Comparison of ENCODE assay signal across 16 cellular contexts in genomic region chr4:74486905-74487304, GRCh38. TPM values are rescaled to one million over a fixed set of nuclear protein-coding genes. Genes with fewer than 3 reads are reported as not detected.
DNase-seq lines count a peak whose midpoint lies in the region; ATAC-seq and TF ChIP-seq lines count a peak whose summit lies in the region.
"Had no signal": no experiment of that assay in that cellular context is flagged by ENCODE, and none has a peak within 500 bp of the region (broad histone marks: within the 10 kb centered on the region; RNA-seq: fewer than 3 reads in every experiment).

No MANE protein-coding gene starts in this region.

- H3K4me2 ChIP-seq in GM23338, result no peak overlapping the region
- H3K4me2 ChIP-seq: BLaER1 treated with 17β-estradiol and CSF1 and Interleukin-3, amounts not matched to agents 10 nM and 100 nM had no signal

- no peak overlapping the region for H3K27ac ChIP-seq in GM23338 (ENCODE audit: low read depth)
- H3K27ac ChIP-seq: BLaER1 treated with 17β-estradiol and CSF1 and Interleukin-3, amounts not matched to agents 10 nM and 100 nM had no signal

- DNase-seq in activated T-cell treated with anti-CD3 and anti-CD28 coated beads, Interleukin-2, amount 50 U/mL, for 72 hours, result no peak
- no peak for DNase-seq in activated T-cell treated with anti-CD3 and anti-CD28 coated beads, Interleukin-2, amount 50 U/mL, for 48 hours
- DNase-seq in GM23338 (ENCODE audit: low spot score), result no peak
- peak; percentile 13 for DNase-seq in epithelial cell of esophagus (ENCODE audit: low read depth)
- no peak for DNase-seq in effector CD8-positive, alpha-beta T cell (lab: John Stamatoyannopoulos, UW)
- DNase-seq: Calu3; CD8-positive, alpha-beta T cell; GOT3; H7; HFFc6; IMR-90 had no signal

- no peaks in the 10 kb centered on the region for H3K9me2 ChIP-seq in GM23338 (ENCODE audit: insufficient read depth)

- H3K36me3 Mint-ChIP-seq in activated T-cell treated with anti-CD3 and anti-CD28 coated beads, Interleukin-2, amount 50 U/mL, for 72 hours (ENCODE audit: insufficient read depth in 2 of 2), result no peaks in the 10 kb centered on the region
- no peaks in the 10 kb centered on the region for H3K36me3 Mint-ChIP-seq in GM23338 (ENCODE audit: low read depth)
- H3K36me3 Mint-ChIP-seq: CD8-positive, alpha-beta T cell had no signal

- H3F3A ChIP-seq in GM23338 (replicated peaks; ENCODE audit: low read depth), result no peaks in the 10 kb centered on the region

- H4K20me1 ChIP-seq in GM23338 (replicated peaks; ENCODE audit: insufficient read depth), result no peaks in the 10 kb centered on the region
- H4K20me1 ChIP-seq: BLaER1 treated with 17β-estradiol and CSF1 and Interleukin-3, amounts not matched to agents 10 nM and 100 nM had no signal

- TF ChIP-seq CTCF in GM23338 (conservative IDR thresholded peaks at IDR 0.05; ENCODE audit: low read depth in 2 of 2), result no peak
- TF ChIP-seq CTCF in epithelial cell of esophagus (IDR thresholded peaks at IDR 0.05; ENCODE audit: insufficient read depth, low read depth, low read length, missing control alignments), result no peak

- H3K27me3 ChIP-seq in GM23338 (ENCODE audit: insufficient read depth), result no peaks in the 10 kb centered on the region
- H3K27me3 ChIP-seq: BLaER1 treated with 17β-estradiol and CSF1 and Interleukin-3, amounts not matched to agents 10 nM and 100 nM had no signal

- no peaks in the 10 kb centered on the region for H3K27me3 Mint-ChIP-seq in activated T-cell treated with anti-CD3 and anti-CD28 coated beads, Interleukin-2, amount 50 U/mL, for 72 hours (ENCODE audit: low read depth)
- no peaks in the 10 kb centered on the region for H3K27me3 Mint-ChIP-seq in GM23338 (ENCODE audit: insufficient read depth, low read depth, poor library complexity)

- H3K79me2 ChIP-seq in GM23338 (replicated peaks; ENCODE audit: insufficient read depth), result no peaks in the 10 kb centered on the region

- no peaks in the 10 kb centered on the region for H3K4me1 ChIP-seq in GM23338 (ENCODE audit: insufficient read depth)
- H3K4me1 ChIP-seq: BLaER1 treated with 17β-estradiol and CSF1 and Interleukin-3, amounts not matched to agents 10 nM and 100 nM had no signal

- H3K4me1 Mint-ChIP-seq in activated T-cell treated with anti-CD3 and anti-CD28 coated beads, Interleukin-2, amount 50 U/mL, for 72 hours (ENCODE audit: low read depth), result peaks cover 5% of the 10 kb centered on the region
- H3K4me1 Mint-ChIP-seq in GM23338, result no peaks in the 10 kb centered on the region

- peak overlapping the region; percentile 2; the same call in 1 of the 2 replicates for H2AFZ ChIP-seq in GM23338

- H3K36me3 ChIP-seq in GM23338 (ENCODE audit: insufficient read depth), result no peaks in the 10 kb centered on the region
- H3K36me3 ChIP-seq: BLaER1 treated with 17β-estradiol and CSF1 and Interleukin-3, amounts not matched to agents 10 nM and 100 nM had no signal

- peak; percentile 44 to 79 for ATAC-seq in activated T-cell treated with anti-CD3 and anti-CD28 coated beads, Interleukin-2, amount 50 U/mL, for 72 hours (replicated peaks in 1 of 2)
- no peak for ATAC-seq in GM23338
- ATAC-seq in GM19467 (IDR thresholded peaks at IDR 0.05; ENCODE audit: unreplicated experiment), result no peak
- ATAC-seq: CD8-positive, alpha-beta T cell; HCT116 had no signal

- no peak overlapping the region for H3K4me3 Mint-ChIP-seq in activated T-cell treated with anti-CD3 and anti-CD28 coated beads, Interleukin-2, amount 50 U/mL, for 72 hours
- H3K4me3 Mint-ChIP-seq in GM23338, result no peak overlapping the region
- H3K4me3 Mint-ChIP-seq: B cell; CD8-positive, alpha-beta T cell; HFFc6 had no signal

- H3K27ac Mint-ChIP-seq in activated T-cell treated with anti-CD3 and anti-CD28 coated beads, Interleukin-2, amount 50 U/mL, for 72 hours, result no peak overlapping the region
- no peak overlapping the region for H3K27ac Mint-ChIP-seq in GM23338
- H3K27ac Mint-ChIP-seq: B cell; CD8-positive, alpha-beta T cell; HFFc6 had no signal

- no peaks in the 10 kb centered on the region for H3K9me3 Mint-ChIP-seq in activated T-cell treated with anti-CD3 and anti-CD28 coated beads, Interleukin-2, amount 50 U/mL, for 72 hours
- H3K9me3 Mint-ChIP-seq in GM23338, result no peaks in the 10 kb centered on the region
- H3K9me3 Mint-ChIP-seq: CD8-positive, alpha-beta T cell; HFFc6 had no signal

- no peak overlapping the region for H3K4me3 ChIP-seq in GM23338
- H3K4me3 ChIP-seq in epithelial cell of esophagus (ENCODE audit: low read length), result no peak overlapping the region
- H3K4me3 ChIP-seq: BLaER1 treated with 17β-estradiol and CSF1 and Interleukin-3, amounts not matched to agents 10 nM and 100 nM had no signal

TF ChIP-seq in GM23338, 12 proteins besides CTCF, POLR2A, EP300 and RAD21 (continues in another document):
- no peak for TF ChIP-seq CREB1 (CRISPR knock-in tag; IDR thresholded peaks at IDR 0.05; ENCODE audit: low read depth)
- TF ChIP-seq NANOG (IDR thresholded peaks at IDR 0.05; ENCODE audit: borderline replicate concordance), result no peak
- TF ChIP-seq STAT1 (IDR thresholded peaks at IDR 0.05; ENCODE audit: unreplicated experiment), result no peak
- no peak for TF ChIP-seq EZH2phosphoT487 (IDR thresholded peaks at IDR 0.05; ENCODE audit: unreplicated experiment)
- no peak for TF ChIP-seq POLR2AphosphoS5 (IDR thresholded peaks at IDR 0.05; ENCODE audit: low read depth)
- TF ChIP-seq ETS1 (IDR thresholded peaks at IDR 0.05), result no peak
- TF ChIP-seq EZH2 (IDR thresholded peaks at IDR 0.05; ENCODE audit: low read depth, unreplicated experiment), result no peak
- no peak for TF ChIP-seq REST (IDR thresholded peaks at IDR 0.05; ENCODE audit: unreplicated experiment)

RNA-seq across cellular contexts. Expression of gene AREG, which starts 42.0 kb away (rescaled TPM):
- total RNA-seq in activated T-cell treated with anti-CD3 and anti-CD28 coated beads, Interleukin-2, amount 50 U/mL, for 72 hours, result 1 to 10 TPM; 4.8 to 7.5 TPM
- not detected in 2 replicates for total RNA-seq in GM23338 (2014; rRNA removed; shearing (Covaris generic))
- 0.45 TPM in 1 of 2 replicates, not detected in the other for polyA plus RNA-seq in GM23338 (2016; fragmentation: Nextera tagmentation; extraction: Ambion mirVana)
- total RNA-seq: A172, H7 had no signal

Comparison
In these comparisons a context has a peak if more than half of its experiments do, and no peak if none do; other contexts are left out.
1. ATAC-seq: peak in activated T-cell treated with anti-CD3 and anti-CD28 coated beads, Interleukin-2, amount 50 U/mL, for 72 hours (2 of 2); none in GM23338 (single experiment) and GM19467 (single experiment).